In genomic region chr12:90959538-90960139, GRCh38 we compare ENCODE assay signal across 8 cellular contexts. TPM values are rescaled to one million over a fixed set of nuclear protein-coding genes. Genes with fewer than 3 reads are reported as not detected.
DNase-seq lines count a peak whose midpoint lies in the region; ATAC-seq and TF ChIP-seq lines count a peak whose summit lies in the region.

No MANE protein-coding gene starts in this region.

- no peak overlapping the region for H3K4me3 ChIP-seq in OCI-LY7 (ENCODE audit: low read depth, low read length, poor library complexity, severe bottlenecking)
- peak overlapping the region in 3 of 59 donors; percentile 14 to 24 (median 23) for H3K4me3 ChIP-seq in dorsolateral prefrontal cortex

- no TSS peak for BruUV-seq in OCI-LY7 (replicated peaks; lab: Mats Ljungman, UMichigan)

- H2AFZ ChIP-seq in OCI-LY7 (ENCODE audit: low read length), result no peak overlapping the region

- CTCF ChIA-PET in OCI-LY7 (lab: Charles Lee; ENCODE audit: unreplicated experiment), result no interaction called here

- no peaks in the 10 kb centered on the region for H3K4me1 ChIP-seq in OCI-LY7 (ENCODE audit: insufficient read depth, low read length, poor library complexity, severe bottlenecking)

- H3K9me3 ChIP-seq in OCI-LY7 (ENCODE audit: low read length), result no peaks in the 10 kb centered on the region

- H3K27me3 ChIP-seq in dorsolateral prefrontal cortex, result no peaks in the 10 kb centered on the region

- TF ChIP-seq CTCF in OCI-LY7 (conservative IDR thresholded peaks at IDR 0.05; ENCODE audit: low read length) (peak; percentile 83), dorsolateral prefrontal cortex (IDR thresholded peaks at IDR 0.05 in 54 of 56, conservative IDR thresholded peaks at IDR 0.05 in 2 of 56; ENCODE audit: low read depth in 1 of 56, partially characterized antibody in 56 of 56) (peak; percentile 39 to 82 (median 72))

- no peaks in the 10 kb centered on the region for H3K9me2 ChIP-seq in OCI-LY7 (ENCODE audit: insufficient read depth, low read length)

- POLR2A ChIA-PET in OCI-LY7 (lab: Charles Lee), result no interaction called here

- H3K36me3 ChIP-seq in OCI-LY7 (ENCODE audit: insufficient read depth, low read length), result no peaks in the 10 kb centered on the region

- H3K4me2 ChIP-seq in OCI-LY7 (ENCODE audit: low read length), result no peak overlapping the region

- no peaks in the 10 kb centered on the region for H4K20me1 ChIP-seq in OCI-LY7 (ENCODE audit: insufficient read depth, low read length)

- H3K79me2 ChIP-seq in OCI-LY7 (ENCODE audit: insufficient read depth, low read depth, low read length), result no peaks in the 10 kb centered on the region

- DNase-seq in NCI-H748 (lab: John Stamatoyannopoulos, UW; ENCODE audit: unreplicated experiment), result peak; percentile 50
- DNase-seq in NCI-H748 treated with DMSO at 0.1 percent for 48 hours (lab: John Stamatoyannopoulos, UW), result no peak
- DNase-seq in OCI-LY7 (ENCODE audit: low spot score), result peak; percentile 46
- peak in 2 of 10 donors; percentile 32 to 42 for DNase-seq in dorsolateral prefrontal cortex
- DNase-seq in midbrain (lab: John Stamatoyannopoulos, UW), result peak; percentile 68
- DNase-seq in NK-92 treated with Interleukin-12 subunit alpha and Interleukin-12 subunit beta, amount 100 ng/mL, for 24 hours (lab: John Stamatoyannopoulos, UW), result no peak

- H3K27ac ChIP-seq in OCI-LY7 (ENCODE audit: low read depth, low read length, poor library complexity, severe bottlenecking), result no peak overlapping the region
- no peak overlapping the region for H3K27ac ChIP-seq in dorsolateral prefrontal cortex

- intact Hi-C loops in OCI-LY7 (cut with micrococcal nuclease; ENCODE audit: unreplicated experiment), result loop anchor here (5.0 kb wide), 1 partner anchor 1663 kb away; no protein-coding TSS in a partner anchor
- intact Hi-C loops in dorsolateral prefrontal cortex (cut with DNase I), result loop anchor here in 1 of 2 donors (5.0 kb wide), 1 partner anchor 1412 kb away; no protein-coding TSS in a partner anchor

- ATAC-seq in GM21423 (IDR thresholded peaks at IDR 0.05; ENCODE audit: unreplicated experiment), result peak; percentile 77
- peak; percentile 55 for ATAC-seq in HG03575 (IDR thresholded peaks at IDR 0.05; ENCODE audit: extremely low read depth, insufficient number of reproducible peaks, low FRiP score, unreplicated experiment)

RNA-seq across cellular contexts. Expression of gene CCER1, which starts 4.7 kb away (rescaled TPM):
- total RNA-seq in OCI-LY7 (2014; rRNA removed; shearing (Covaris generic)), result not detected in 2 replicates
- total RNA-seq in OCI-LY7 (2022) (not detected in 2 replicates), dorsolateral prefrontal cortex (not detected)

RNA-seq across cellular contexts. Expression of gene EPYC, which starts 45.1 kb away (rescaled TPM):
- not detected in 2 replicates for total RNA-seq in OCI-LY7 (2014; rRNA removed; shearing (Covaris generic))
- total RNA-seq in OCI-LY7 (2022) (not detected in 2 replicates), dorsolateral prefrontal cortex (not detected)

Comparison
In these comparisons a context has a peak if more than half of its experiments do, and no peak if none do; other contexts are left out.
1. DNase-seq: peak in NCI-H748 (single experiment), OCI-LY7 (single experiment) and midbrain (single experiment); none in NCI-H748 treated with DMSO at 0.1 percent for 48 hours (single experiment) and NK-92 treated with Interleukin-12 subunit alpha and Interleukin-12 subunit beta, amount 100 ng/mL, for 24 hours (single experiment).